ENCODE assay signal across 8 cellular contexts in genomic region chr12:51047655-51048540, GRCh38. TPM values are rescaled to one million over a fixed set of nuclear protein-coding genes. Genes with fewer than 3 reads are reported as not detected.
DNase-seq lines count a peak whose midpoint lies in the region; ATAC-seq and TF ChIP-seq lines count a peak whose summit lies in the region.

A gene with protein sequence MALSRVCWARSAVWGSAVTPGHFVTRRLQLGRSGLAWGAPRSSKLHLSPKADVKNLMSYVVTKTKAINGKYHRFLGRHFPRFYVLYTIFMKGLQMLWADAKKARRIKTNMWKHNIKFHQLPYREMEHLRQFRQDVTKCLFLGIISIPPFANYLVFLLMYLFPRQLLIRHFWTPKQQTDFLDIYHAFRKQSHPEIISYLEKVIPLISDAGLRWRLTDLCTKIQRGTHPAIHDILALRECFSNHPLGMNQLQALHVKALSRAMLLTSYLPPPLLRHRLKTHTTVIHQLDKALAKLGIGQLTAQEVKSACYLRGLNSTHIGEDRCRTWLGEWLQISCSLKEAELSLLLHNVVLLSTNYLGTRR (plus strand): TSS chr12:51048327. CDS start chr12:51048357, 30 bp downstream.

- H3K9ac ChIP-seq in endocrine pancreas (ENCODE audit: control insufficient read depth, insufficient read depth, low read length) (peak within 1 kb of the TSS; percentile 91), mesenchymal stem cell (ENCODE audit: low read length) (peak within 1 kb of the TSS; percentile 89)

- DNase-seq in Calu3 (peak; percentile 85), HUDEP-2 (lab: John Stamatoyannopoulos, UW; ENCODE audit: unreplicated experiment in 76 of 76) (peak; percentile 32 to 98 (median 91)), NOMO-1 treated with dmso at 0.1 percent for 144 hours (lab: John Stamatoyannopoulos, UW; ENCODE audit: unreplicated experiment) (peak; percentile 97), mesenchymal stem cell (peak; percentile 99)
- peak; percentile 74 to 85 (median 77) for DNase-seq in activated CD8-positive, alpha-beta memory T cell treated with anti-CD3 and anti-CD28 coated beads for 48 hours (ENCODE audit: low read depth in 2 of 3, low spot score in 2 of 3)
- DNase-seq in stimulated activated CD8-positive, alpha-beta memory T cell treated with anti-CD3 and anti-CD28 coated beads, Interleukin-12 subunit alpha, Interleukin-12 subunit beta, amount 100 ng/mL, for 4 hours (ENCODE audit: low read depth) = peak; percentile 78

- H3K4me3 Mint-ChIP-seq in Calu3 (ENCODE audit: low read depth, unreplicated experiment) = peak within 1 kb of the TSS; percentile 88

- WGBS in mesenchymal stem cell = 4% methylated on average over 51 of the region's 51 CpGs

- H3K4me2 ChIP-seq in mesenchymal stem cell (ENCODE audit: low read length, poor library complexity, severe bottlenecking) = peak within 1 kb of the TSS; percentile 88

- peak; percentile 66 for TF ChIP-seq CTCF in Calu3 (IDR thresholded peaks at IDR 0.05; ENCODE audit: unreplicated experiment)

- CTCF ChIA-PET in Calu3 (lab: Charles Lee) = interaction anchor here (0.8 kb wide), 1 partner anchor 51 kb away, joined by 4 read pairs; no protein-coding TSS in a partner anchor

- H3K9me3 Mint-ChIP-seq in Calu3 (ENCODE audit: low read depth, unreplicated experiment) = no peaks in the 10 kb centered on the region

- no peaks in the 10 kb centered on the region for H3K36me3 ChIP-seq in endocrine pancreas (ENCODE audit: control insufficient read depth, insufficient read depth, low read length)
- H3K36me3 ChIP-seq in mesenchymal stem cell (ENCODE audit: control insufficient read depth in 1 of 2, insufficient read depth in 2 of 2, low read depth in 1 of 2, low read length in 2 of 2) = peaks cover 0 to 12% of the 10 kb centered on the region in 2 experiments

- peak within 1 kb of the TSS; percentile 86 for H3K27ac ChIP-seq in mesenchymal stem cell (ENCODE audit: low read length, poor library complexity, severe bottlenecking)

- intact Hi-C loops in Calu3 (cut with micrococcal nuclease; ENCODE audit: unreplicated experiment) = no loop called here

- H3K4me1 ChIP-seq in endocrine pancreas (ENCODE audit: control insufficient read depth, insufficient read depth, low read length) = peaks cover 7% of the 10 kb centered on the region
- peaks cover 1% of the 10 kb centered on the region for H3K4me1 ChIP-seq in mesenchymal stem cell (ENCODE audit: control insufficient read depth, insufficient read depth, low read depth, low read length)

- H3K27me3 Mint-ChIP-seq in Calu3 (ENCODE audit: unreplicated experiment) = no peaks in the 10 kb centered on the region

- ATAC-seq in GM21381 (IDR thresholded peaks at IDR 0.05; ENCODE audit: unreplicated experiment) = peak; percentile 95

- peak within 1 kb of the TSS; percentile 83 for H3K4me3 ChIP-seq in endocrine pancreas (ENCODE audit: control insufficient read depth, insufficient read depth, low read length)
- H3K4me3 ChIP-seq in mesenchymal stem cell (ENCODE audit: insufficient read depth in 1 of 2, low read depth in 1 of 2, low read length in 2 of 2) = peak within 1 kb of the TSS; percentile 82 to 85

- H3K27me3 ChIP-seq in endocrine pancreas (ENCODE audit: control insufficient read depth, insufficient read depth, low read length) (no peaks in the 10 kb centered on the region), mesenchymal stem cell (ENCODE audit: control insufficient read depth in 1 of 2, insufficient read depth in 1 of 2, low read length in 2 of 2) (no peaks in the 10 kb centered on the region)

- peak within 1 kb of the TSS in 1 of 2 experiments; percentile 99 for H3K14ac ChIP-seq in mesenchymal stem cell (ENCODE audit: low read length in 2 of 2)

- peak within 1 kb of the TSS; percentile 83 for H2BK5ac ChIP-seq in mesenchymal stem cell (ENCODE audit: low read depth, low read length, poor library complexity, severe bottlenecking)

- no peaks in the 10 kb centered on the region for H3K4me1 Mint-ChIP-seq in Calu3 (ENCODE audit: low read depth, unreplicated experiment)

- peaks cover 14% of the 10 kb centered on the region for H3K79me1 ChIP-seq in mesenchymal stem cell (replicated peaks; ENCODE audit: low read length, poor library complexity, severe bottlenecking)

- H2AFZ ChIP-seq in mesenchymal stem cell (ENCODE audit: low read depth, low read length) = peak within 1 kb of the TSS; percentile 100

- peak within 1 kb of the TSS; percentile 58 for H4K91ac ChIP-seq in mesenchymal stem cell (ENCODE audit: low read length)

- H3K18ac ChIP-seq in mesenchymal stem cell (ENCODE audit: low read depth in 1 of 2, low read length in 2 of 2) = peak within 1 kb of the TSS; percentile 57 to 99

- peak within 1 kb of the TSS in 1 of 2 experiments; percentile 83 for H3K23ac ChIP-seq in mesenchymal stem cell (ENCODE audit: low read length in 2 of 2)

- H2BK12ac ChIP-seq in mesenchymal stem cell (ENCODE audit: low read length in 2 of 2) = peak within 1 kb of the TSS in 1 of 2 experiments; percentile 78

- TSS peak; percentile 89 for BruUV-seq in Calu3 (replicated peaks; lab: Mats Ljungman, UMichigan)

- peaks cover 25% of the 10 kb centered on the region for H3K36me3 Mint-ChIP-seq in Calu3 (ENCODE audit: insufficient read depth, unreplicated experiment)

- H2AK5ac ChIP-seq in mesenchymal stem cell (ENCODE audit: low read length, severe bottlenecking) = no peak within 1 kb of the TSS

- H2BK120ac ChIP-seq in mesenchymal stem cell (ENCODE audit: low read depth, low read length) = peak within 1 kb of the TSS; percentile 69

- H3K27ac Mint-ChIP-seq in Calu3 (ENCODE audit: unreplicated experiment) = peak within 1 kb of the TSS; percentile 96

- H3K9me3 ChIP-seq in endocrine pancreas (ENCODE audit: control insufficient read depth, low read length) (no peaks in the 10 kb centered on the region), mesenchymal stem cell (ENCODE audit: control insufficient read depth, low read length) (no peaks in the 10 kb centered on the region)

- no peak within 1 kb of the TSS for H2BK15ac ChIP-seq in mesenchymal stem cell (ENCODE audit: low read depth, poor library complexity, severe bottlenecking)

- peak within 1 kb of the TSS; percentile 87 for H4K8ac ChIP-seq in mesenchymal stem cell (ENCODE audit: low read length)

- peak within 1 kb of the TSS; percentile 66 to 100 for H3K4ac ChIP-seq in mesenchymal stem cell (ENCODE audit: low read depth in 1 of 2, low read length in 2 of 2)

RNA-seq across cellular contexts. Expression of the gene that starts here (rescaled TPM):
- total RNA-seq in Calu3 (2022) = 41.6 and 47.1 TPM in 2 replicates
- polyA plus RNA-seq in mesenchymal stem cell (2013, experiment 1 of 2) = 32.8 TPM
- 30.8 TPM for polyA plus RNA-seq in mesenchymal stem cell (2013, experiment 2 of 2)

Comparison
In these comparisons a context has a peak if more than half of its experiments do, and no peak if none do; other contexts are left out.
1. Peak in every context shown above with its lines: DNase-seq, ATAC-seq, H3K4me3 ChIP-seq and H3K27ac ChIP-seq.